Comparison of ENCODE assay signal across 24 cellular contexts in genomic region chr13:27853871-27854270, GRCh38.
"Had no signal": no experiment of that assay in that cellular context is flagged by ENCODE, and none has a peak within 500 bp of the region (broad histone marks: within the 10 kb centered on the region; RNA-seq: fewer than 3 reads in every experiment).

No MANE protein-coding gene starts in this region.

- DNase-seq: activated naive CD4-positive, alpha-beta T cell; activated T-cell treated with anti-CD3 and anti-CD28 coated beads, Interleukin-2, amount 50 U/mL, for 1 hour; brain microvascular endothelial cell; caudate nucleus; dermis blood vessel endothelial cell; effector CD8-positive, alpha-beta T cell; gastrocnemius medialis; hippocampal formation; kidney glomerular epithelial cell; left ventricle myocardium inferior; mammary epithelial cell; nucleus accumbens; right lobe of liver; stimulated activated CD4-positive, alpha-beta T cell treated with anti-CD3 and anti-CD28 coated beads, Interleukin-2, amount 100 ng/mL, for 24 hours; stomach; trophoblast cell; uterus had no signal

- H3K4me3 ChIP-seq: adrenal gland, ascending aorta, gastrocnemius medialis, left ventricle myocardium inferior, right lobe of liver, stomach, uterus had no signal

- H3K27me3 ChIP-seq: ascending aorta, brain microvascular endothelial cell, right lobe of liver, uterus had no signal

- H3K27ac ChIP-seq: adrenal gland, ascending aorta, brain microvascular endothelial cell, gastrocnemius medialis, left ventricle myocardium inferior, right lobe of liver, stomach, uterus had no signal

- H3K9me3 ChIP-seq: adrenal gland, ascending aorta, gastrocnemius medialis, right lobe of liver, stomach, uterus had no signal

- ATAC-seq: activated T-helper 17 cell treated with anti-CD3 and anti-CD28 coated beads, Interleukin-2, amount 50 U/mL, for 72 hours; gastrocnemius medialis; right lobe of liver; stimulated activated memory B cell treated with anti-CD40 and anti-IgM and Interleukin-4, amounts not matched to agents 10 μg/mL and 1 μg/mL and 100 μg/mL, for 72 hours; WTC11 had no signal

- H3K27ac Mint-ChIP-seq: activated naive CD8-positive, alpha-beta T cell; activated T-helper 17 cell treated with anti-CD3 and anti-CD28 coated beads, Interleukin-2, amount 50 U/mL, for 72 hours; nephron; stimulated activated memory B cell treated with anti-CD40 and anti-IgM and Interleukin-4, amounts not matched to agents 10 μg/mL and 1 μg/mL and 100 μg/mL, for 72 hours; WTC11 had no signal

- H3K36me3 ChIP-seq: adrenal gland, ascending aorta, brain microvascular endothelial cell, gastrocnemius medialis, left ventricle myocardium inferior, right lobe of liver, stomach, uterus had no signal

- H3K36me3 Mint-ChIP-seq: activated naive CD8-positive, alpha-beta T cell; stimulated activated memory B cell treated with anti-CD40 and anti-IgM and Interleukin-4, amounts not matched to agents 10 μg/mL and 1 μg/mL and 100 μg/mL, for 72 hours; WTC11 had no signal

- H3K4me1 Mint-ChIP-seq: activated T-helper 17 cell treated with anti-CD3 and anti-CD28 coated beads, Interleukin-2, amount 50 U/mL, for 72 hours; nephron; stimulated activated memory B cell treated with anti-CD40 and anti-IgM and Interleukin-4, amounts not matched to agents 10 μg/mL and 1 μg/mL and 100 μg/mL, for 72 hours had no signal

- H3K4me3 Mint-ChIP-seq: activated naive CD8-positive, alpha-beta T cell; activated T-helper 17 cell treated with anti-CD3 and anti-CD28 coated beads, Interleukin-2, amount 50 U/mL, for 72 hours; nephron; stimulated activated memory B cell treated with anti-CD40 and anti-IgM and Interleukin-4, amounts not matched to agents 10 μg/mL and 1 μg/mL and 100 μg/mL, for 72 hours; WTC11 had no signal

- H3K9me3 Mint-ChIP-seq: activated T-helper 17 cell treated with anti-CD3 and anti-CD28 coated beads, Interleukin-2, amount 50 U/mL, for 72 hours; nephron; stimulated activated memory B cell treated with anti-CD40 and anti-IgM and Interleukin-4, amounts not matched to agents 10 μg/mL and 1 μg/mL and 100 μg/mL, for 72 hours; WTC11 had no signal

- H3K4me1 ChIP-seq: adrenal gland, ascending aorta, gastrocnemius medialis, left ventricle myocardium inferior, right lobe of liver, stomach, uterus had no signal
